8 cellular contexts compared by ENCODE assay signal in the genomic region with DNA sequence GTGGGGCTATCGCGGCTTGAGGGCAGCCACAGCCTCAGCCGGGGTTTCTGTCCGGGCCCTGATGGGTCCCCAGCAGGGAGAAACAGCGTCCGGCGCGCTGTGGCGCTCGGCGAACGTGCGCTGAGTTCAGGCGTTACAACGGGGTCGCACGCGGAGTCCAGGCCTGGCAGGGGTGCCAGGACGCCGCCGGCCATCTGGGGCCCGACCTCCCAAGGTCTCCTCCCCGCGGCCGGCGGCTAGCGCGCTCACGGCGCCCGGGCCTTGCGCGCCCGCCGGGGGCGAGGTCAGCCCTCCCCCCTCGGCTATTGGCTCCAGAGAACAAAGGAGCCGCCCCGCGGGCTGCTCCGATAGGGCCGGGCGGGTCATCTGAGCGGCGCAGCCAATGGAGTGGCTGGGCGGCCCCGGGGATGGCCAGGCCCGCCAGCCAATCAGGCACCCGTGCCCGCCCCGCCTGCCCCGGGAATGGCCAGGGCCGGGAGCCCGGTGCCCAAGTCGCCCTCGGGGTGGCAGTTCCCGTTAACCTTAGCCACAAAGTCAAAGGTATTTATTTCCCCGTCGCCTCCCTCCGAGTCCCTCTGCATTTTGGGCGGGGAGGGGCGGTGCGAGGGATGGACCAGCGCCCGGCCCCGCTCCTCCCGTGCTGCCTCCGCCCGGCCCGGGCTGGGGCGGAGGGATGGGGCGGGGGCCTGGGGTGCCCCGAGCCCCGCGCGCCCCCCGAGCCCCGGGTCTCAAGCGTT. TPM values are rescaled to one million over a fixed set of nuclear protein-coding genes. Genes with fewer than 3 reads are reported as not detected.
DNase-seq lines count a peak whose midpoint lies in the region; ATAC-seq and TF ChIP-seq lines count a peak whose summit lies in the region.

Gene ZNF775 (plus strand): TSS at position 478 of the 737 bp plus-strand sequence. CDS start 9,141 bp downstream, outside the sequence.

- H3K4me3 Mint-ChIP-seq in GM23338: peak within 1 kb of the TSS; percentile 88
- H3K4me3 Mint-ChIP-seq in naive thymus-derived CD4-positive, alpha-beta T cell: peak within 1 kb of the TSS; percentile 84 to 95 (median 90)
- peak within 1 kb of the TSS; percentile 85 for H3K4me3 Mint-ChIP-seq in stimulated activated effector memory CD8-positive, alpha-beta T cell treated with anti-CD3 and anti-CD28 coated beads, Interleukin-12 subunit alpha, Interleukin-12 subunit beta, amount 100 ng/mL, for 72 hours

- ATAC-seq in GM23338: peak; percentile 76
- peak; percentile 98 for ATAC-seq in naive thymus-derived CD4-positive, alpha-beta T cell
- ATAC-seq in stimulated activated effector memory CD8-positive, alpha-beta T cell treated with anti-CD3 and anti-CD28 coated beads, Interleukin-12 subunit alpha, Interleukin-12 subunit beta, amount 100 ng/mL, for 72 hours: peak; percentile 98

- peak within 1 kb of the TSS; percentile 98 for H3K4me3 ChIP-seq in GM23338
- peak within 1 kb of the TSS; percentile 78 to 86 (median 84) for H3K4me3 ChIP-seq in fibroblast of lung (replicated peaks in 1 of 4; ENCODE audit: control extremely low read depth in 1 of 4, insufficient read depth in 1 of 4, low read depth in 3 of 4, low read length in 4 of 4)
- peak within 1 kb of the TSS; percentile 68 for H3K4me3 ChIP-seq in naive thymus-derived CD4-positive, alpha-beta T cell (ENCODE audit: low read length)

- H4K20me1 ChIP-seq in GM23338 (replicated peaks; ENCODE audit: insufficient read depth) (no peaks in the 10 kb centered on the region; the same call in none of the 2 replicates), fibroblast of lung (ENCODE audit: control insufficient read depth, extremely low read depth, insufficient read depth, low read length) (no peaks in the 10 kb centered on the region)

- H2AFZ ChIP-seq in GM23338 (0 out of 2 replicates have a peak within 1 kb of the TSS, but pooled peaks have one; percentile 28), fibroblast of lung (ENCODE audit: low read length) (peak within 1 kb of the TSS; percentile 80)

- no peaks in the 10 kb centered on the region for H3K9me2 ChIP-seq in GM23338 (ENCODE audit: insufficient read depth)

- H3K4me1 ChIP-seq in GM23338 (ENCODE audit: insufficient read depth): peaks cover 67% of the 10 kb centered on the region
- H3K4me1 ChIP-seq in fibroblast of lung (ENCODE audit: control insufficient read depth, extremely low read depth, insufficient read depth, low read length): peaks cover 7% of the 10 kb centered on the region
- peaks cover 4 to 30% of the 10 kb centered on the region in 2 donors for H3K4me1 ChIP-seq in naive thymus-derived CD4-positive, alpha-beta T cell (ENCODE audit: control insufficient read depth in 2 of 2, insufficient read depth in 2 of 2, low read length in 2 of 2)

- peaks cover 21% of the 10 kb centered on the region for H3K36me3 Mint-ChIP-seq in GM23338 (ENCODE audit: low read depth)
- peaks cover 0 to 7% (median 0%) of the 10 kb centered on the region in 5 donors for H3K36me3 Mint-ChIP-seq in naive thymus-derived CD4-positive, alpha-beta T cell
- peaks cover 7% of the 10 kb centered on the region for H3K36me3 Mint-ChIP-seq in stimulated activated effector memory CD8-positive, alpha-beta T cell treated with anti-CD3 and anti-CD28 coated beads, Interleukin-12 subunit alpha, Interleukin-12 subunit beta, amount 100 ng/mL, for 72 hours

- H3K27me3 ChIP-seq in GM23338 (ENCODE audit: insufficient read depth): no peaks in the 10 kb centered on the region
- H3K27me3 ChIP-seq in fibroblast of lung (ENCODE audit: control insufficient read depth, insufficient read depth, low read length): no peaks in the 10 kb centered on the region
- H3K27me3 ChIP-seq in naive thymus-derived CD4-positive, alpha-beta T cell (ENCODE audit: control insufficient read depth in 2 of 2, insufficient read depth in 2 of 2, low read length in 2 of 2): no peaks in the 10 kb centered on the region

- peaks cover 78% of the 10 kb centered on the region for H3K4me1 Mint-ChIP-seq in GM23338
- peaks cover 32 to 57% (median 45%) of the 10 kb centered on the region in 7 donors for H3K4me1 Mint-ChIP-seq in naive thymus-derived CD4-positive, alpha-beta T cell
- H3K4me1 Mint-ChIP-seq in stimulated activated effector memory CD8-positive, alpha-beta T cell treated with anti-CD3 and anti-CD28 coated beads, Interleukin-12 subunit alpha, Interleukin-12 subunit beta, amount 100 ng/mL, for 72 hours: peaks cover 43% of the 10 kb centered on the region

- H3K4me2 ChIP-seq in GM23338 (peak within 1 kb of the TSS; percentile 98), fibroblast of lung (ENCODE audit: extremely low read depth, insufficient read depth, low read length) (peak within 1 kb of the TSS; percentile 81)

- H3F3A ChIP-seq in GM23338 (replicated peaks; ENCODE audit: low read depth): peaks cover 47% of the 10 kb centered on the region

- H3K27ac ChIP-seq in GM23338 (ENCODE audit: low read depth) (peak within 1 kb of the TSS; percentile 97), fibroblast of lung (ENCODE audit: insufficient read depth, low read length) (peak within 1 kb of the TSS; percentile 80)
- peak within 1 kb of the TSS; percentile 91 for H3K27ac ChIP-seq in naive thymus-derived CD4-positive, alpha-beta T cell (ENCODE audit: low read depth, low read length)

- H3K36me3 ChIP-seq in GM23338 (ENCODE audit: insufficient read depth) (no peaks in the 10 kb centered on the region), fibroblast of lung (ENCODE audit: control insufficient read depth, insufficient read depth, low read length) (peaks cover 4% of the 10 kb centered on the region)
- peaks cover 0 to 5% (median 0%) of the 10 kb centered on the region in 3 experiments for H3K36me3 ChIP-seq in naive thymus-derived CD4-positive, alpha-beta T cell (ENCODE audit: control insufficient read depth in 2 of 3, insufficient read depth in 3 of 3, low read length in 3 of 3)

- peaks cover 27% of the 10 kb centered on the region for H3K27me3 Mint-ChIP-seq in GM23338 (ENCODE audit: insufficient read depth, low read depth, poor library complexity)
- no peaks in the 10 kb centered on the region for H3K27me3 Mint-ChIP-seq in naive thymus-derived CD4-positive, alpha-beta T cell

- H3K9ac ChIP-seq in fibroblast of lung (ENCODE audit: insufficient read depth, low read length): peak within 1 kb of the TSS; percentile 77

- H3K9me3 Mint-ChIP-seq in GM23338: no peaks in the 10 kb centered on the region
- no peaks in the 10 kb centered on the region for H3K9me3 Mint-ChIP-seq in naive thymus-derived CD4-positive, alpha-beta T cell
- H3K9me3 Mint-ChIP-seq in stimulated activated effector memory CD8-positive, alpha-beta T cell treated with anti-CD3 and anti-CD28 coated beads, Interleukin-12 subunit alpha, Interleukin-12 subunit beta, amount 100 ng/mL, for 72 hours: no peaks in the 10 kb centered on the region

- CTCF ChIA-PET in naive thymus-derived CD4-positive, alpha-beta T cell (lab: Charles Lee): interaction anchor here (1.1 to 1.3 kb wide), 2 partner anchors 24 to 27 kb away, joined by 3 read pairs; a partner anchor contains a TSS

- TF ChIP-seq CTCF in GM23338 (conservative IDR thresholded peaks at IDR 0.05; ENCODE audit: low read depth in 2 of 2): no peak
- no peak for TF ChIP-seq CTCF in fibroblast of lung (conservative IDR thresholded peaks at IDR 0.05 in 1 of 2, IDR thresholded peaks at IDR 0.05 in 1 of 2; ENCODE audit: low read depth in 1 of 2, low read length in 2 of 2)

- intact Hi-C loops in naive thymus-derived CD4-positive, alpha-beta T cell (cut with micrococcal nuclease): loop anchor here (1.0 to 5.0 kb wide), 9 partner anchors 10 to 963 kb away; partner anchors contain the start of genes ACTR3C (in 2 of the 2), LRRC61 (in 2 of the 2), FASTK (in 1 of the 2) and NUB1 (in 1 of the 2)

- DNase-seq in Daoy (ENCODE audit: low read depth): peak; percentile 99
- DNase-seq in GM23338 (ENCODE audit: low spot score): peak; percentile 99
- DNase-seq in LHCN-M2 (ENCODE audit: low read depth): peak; percentile 98
- DNase-seq in RKO (ENCODE audit: low spot score): peak; percentile 97
- peak; percentile 73 to 91 for DNase-seq in activated T-helper 1 cell treated with anti-CD3 and anti-CD28 coated beads, Interleukin-2, amount 50 U/mL, for 16 hours (ENCODE audit: low read depth in 1 of 2, low spot score in 1 of 2)
- DNase-seq in fibroblast of lung (ENCODE audit: low read depth in 2 of 2): peak; percentile 91 to 92
- DNase-seq in naive thymus-derived CD4-positive, alpha-beta T cell: peak; percentile 87 to 96 (median 90)
- peak; percentile 86 to 95 for DNase-seq in stimulated activated effector memory CD8-positive, alpha-beta T cell treated with anti-CD3 and anti-CD28 coated beads, Interleukin-12 subunit alpha, Interleukin-12 subunit beta, amount 100 ng/mL, for 72 hours (ENCODE audit: low spot score in 2 of 2)

- POLR2A ChIA-PET in naive thymus-derived CD4-positive, alpha-beta T cell (lab: Charles Lee): interaction anchor here (0.7 to 2.3 kb wide), 5 partner anchors 10 to 376 kb away, joined by 3 to 35 read pairs (median 8); partner anchors contain the start of genes ACTR3C, LRRC61 and REPIN1

- H3K9me3 ChIP-seq in fibroblast of lung (ENCODE audit: control insufficient read depth, insufficient read depth, low read depth, low read length): no peaks in the 10 kb centered on the region
- H3K9me3 ChIP-seq in naive thymus-derived CD4-positive, alpha-beta T cell (ENCODE audit: control insufficient read depth in 2 of 3, low read length in 3 of 3): no peaks in the 10 kb centered on the region

- H3K79me2 ChIP-seq in GM23338 (replicated peaks; ENCODE audit: insufficient read depth) (peaks cover 41% of the 10 kb centered on the region), fibroblast of lung (ENCODE audit: control insufficient read depth, insufficient read depth, low read length) (peaks cover 5% of the 10 kb centered on the region)

- H3K27ac Mint-ChIP-seq in GM23338: peak within 1 kb of the TSS; percentile 94
- peak within 1 kb of the TSS; percentile 61 to 95 (median 86) for H3K27ac Mint-ChIP-seq in naive thymus-derived CD4-positive, alpha-beta T cell
- peak within 1 kb of the TSS; percentile 67 for H3K27ac Mint-ChIP-seq in stimulated activated effector memory CD8-positive, alpha-beta T cell treated with anti-CD3 and anti-CD28 coated beads, Interleukin-12 subunit alpha, Interleukin-12 subunit beta, amount 100 ng/mL, for 72 hours

TF ChIP-seq in GM23338, 12 proteins besides CTCF, POLR2A, EP300 and RAD21:
- no peak for TF ChIP-seq NANOG (IDR thresholded peaks at IDR 0.05; ENCODE audit: borderline replicate concordance)
- TF ChIP-seq POLR2AphosphoS5 (IDR thresholded peaks at IDR 0.05; ENCODE audit: low read depth): peak; percentile 71
TF ChIP-seq in GM23338: peak in this region for 1.

RNA-seq across cellular contexts. Expression of gene ZNF775, which starts in this region (rescaled TPM):
- total RNA-seq in Daoy (2014; rRNA removed; shearing (Covaris generic)): 9.1 and 18.2 TPM in 2 replicates
- total RNA-seq in GM23338 (2014; rRNA removed; shearing (Covaris generic)): 35.2 and 38.2 TPM in 2 replicates
- polyA plus RNA-seq in GM23338 (2016; fragmentation: Nextera tagmentation; extraction: Ambion mirVana) (4.5 and 6.7 TPM in 2 replicates), fibroblast of lung (1.2 TPM in 2 replicates)
- total RNA-seq in LHCN-M2 (2014; rRNA removed) (12.1 and 15.1 TPM in 2 replicates), fibroblast of lung (7.7 and 9.6 TPM in 2 replicates)
- 5.4 TPM for polyA plus RNA-seq in LHCN-M2 (2012)
- 3.6 and 4.2 TPM in 2 replicates for polyA plus RNA-seq in fibroblast of lung (2012)
- 0.43 and 0.44 TPM in 2 replicates for polyA minus RNA-seq in fibroblast of lung (ENCODE audit: low replicate concordance)
- 1 to 10 TPM; 1.1 to 5.7 (median 4.3) TPM for total RNA-seq in naive thymus-derived CD4-positive, alpha-beta T cell
- 1 to 10 TPM; 3.3 to 7.4 TPM for polyA plus RNA-seq in naive thymus-derived CD4-positive, alpha-beta T cell

Comparison
In these comparisons a context has a peak if more than half of its experiments do, and no peak if none do; other contexts are left out.
1. Peak in every context shown above with its lines: DNase-seq, ATAC-seq, H3K4me3 ChIP-seq and H3K27ac ChIP-seq.